ENCODE assay signal across 1 cellular context in the genomic region with DNA sequence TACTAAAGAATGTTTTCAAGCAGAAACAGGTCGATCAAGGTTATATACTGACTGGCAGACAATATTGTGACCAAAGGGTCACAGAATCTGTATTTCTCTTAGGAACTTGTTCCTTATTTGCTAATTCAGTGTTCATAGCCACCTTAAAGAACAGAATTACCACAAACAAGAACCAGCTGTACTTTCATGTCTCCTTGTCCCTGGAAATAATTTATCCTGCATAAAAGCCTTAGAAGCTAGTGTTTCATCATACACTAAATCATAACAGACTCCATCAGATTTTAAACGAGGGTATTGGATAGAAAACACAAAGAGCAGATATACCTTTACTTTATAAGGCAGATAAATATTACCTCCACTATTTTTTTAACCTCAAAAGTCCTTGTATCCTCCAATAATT.
TF ChIP-seq lines count a peak whose summit lies in the region.

No MANE protein-coding gene starts in this region.

TF ChIP-seq in K562, 482 proteins besides CTCF, POLR2A, EP300 and RAD21:
- 0 out of 2 replicates have a peak, but pooled peaks have one; percentile 2 for TF ChIP-seq RBFOX2 (IDR thresholded peaks at IDR 0.05; ENCODE audit: low read depth, low read length)
- TF ChIP-seq ZNF217 (CRISPR knock-in tag; IDR thresholded peaks at IDR 0.05), result no peak
